In the genomic region with DNA sequence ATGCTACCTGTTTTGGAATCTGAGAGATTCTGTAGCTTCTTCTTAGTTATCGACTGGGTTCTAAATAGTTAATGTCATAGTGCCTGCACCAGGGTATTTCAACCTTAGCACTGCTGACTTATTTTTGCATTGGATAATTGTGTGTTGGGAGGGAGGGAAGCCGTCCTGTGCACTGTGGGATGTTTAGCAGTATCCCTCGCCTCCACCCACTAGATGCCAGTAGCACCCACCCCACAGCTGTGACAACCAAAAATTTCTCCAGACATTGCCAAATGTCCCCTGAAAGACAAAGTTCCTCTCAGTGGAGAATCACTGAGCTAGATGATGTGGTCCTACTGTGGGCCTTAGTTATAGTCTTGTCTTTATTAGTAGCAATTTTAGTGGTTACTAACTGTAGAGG, we compare ENCODE assay signal across 16 cellular contexts.
DNase-seq lines count a peak whose midpoint lies in the region; ATAC-seq and TF ChIP-seq lines count a peak whose summit lies in the region.
"Had no signal": no experiment of that assay in that cellular context is flagged by ENCODE, and none has a peak within 500 bp of the region (broad histone marks: within the 10 kb centered on the region; RNA-seq: fewer than 3 reads in every experiment).

No MANE protein-coding gene starts in this region.

- no peaks in the 10 kb centered on the region for H4K20me1 ChIP-seq in GM23338 (replicated peaks; ENCODE audit: insufficient read depth)

- H3K27me3 Mint-ChIP-seq in activated naive CD4-positive, alpha-beta T cell treated with anti-CD3 and anti-CD28 coated beads for 36 hours (ENCODE audit: low read depth), result no peaks in the 10 kb centered on the region
- peaks cover 2% of the 10 kb centered on the region for H3K27me3 Mint-ChIP-seq in GM23338 (ENCODE audit: insufficient read depth, low read depth, poor library complexity)
- H3K27me3 Mint-ChIP-seq in activated T-helper 17 cell treated with anti-CD3 and anti-CD28 coated beads, Interleukin-2, amount 50 U/mL, for 72 hours, result no peaks in the 10 kb centered on the region
- H3K27me3 Mint-ChIP-seq: CD4-positive, alpha-beta memory T cell had no signal

- no peak for DNase-seq in activated naive CD4-positive, alpha-beta T cell treated with anti-CD3 and anti-CD28 coated beads for 36 hours
- DNase-seq in activated naive CD4-positive, alpha-beta T cell treated with anti-CD3 and anti-CD28 coated beads, Interleukin-2, amount 50 U/mL, for 72 hours (ENCODE audit: low spot score in 2 of 2), result no peak
- DNase-seq in GM23338 (ENCODE audit: low spot score) (no peak), DMS79 (lab: John Stamatoyannopoulos, UW) (no peak), iPS-NIHi7 (ENCODE audit: extremely low spot score) (no peak)
- DNase-seq: AML-193; CD4-positive, alpha-beta memory T cell; GF-D8; NCI-H1092 treated with DMSO at 0.1 percent for 48 hours; NCI-H1694 treated with DMSO at 0.1 percent for 48 hours; NCI-H345; NCI-H774 had no signal

- H3K36me3 ChIP-seq in GM23338 (ENCODE audit: insufficient read depth) (peaks cover 5% of the 10 kb centered on the region; the same call in 1 of the 2 replicates), neutrophil (peaks cover 99% of the 10 kb centered on the region)

- H3K9me2 ChIP-seq in GM23338 (ENCODE audit: insufficient read depth), result peaks cover 8% of the 10 kb centered on the region; the same call in 1 of the 2 replicates

- peak overlapping the region; percentile 1 for H3K4me2 ChIP-seq in GM23338
- H3K4me2 ChIP-seq: KMS-11 had no signal

- CTCF ChIA-PET in activated naive CD4-positive, alpha-beta T cell treated with anti-CD3 and anti-CD28 coated beads for 36 hours (lab: Charles Lee), result interaction anchor here (0.6 to 2.6 kb wide), 12 partner anchors 10 to 496 kb away, joined by 3 to 15 read pairs (median 4); no protein-coding TSS in a partner anchor

- no peak overlapping the region for H2AFZ ChIP-seq in GM23338

- H3K27me3 ChIP-seq in GM23338 (ENCODE audit: insufficient read depth) (no peaks in the 10 kb centered on the region), neutrophil (no peaks in the 10 kb centered on the region)

- ATAC-seq in activated naive CD4-positive, alpha-beta T cell treated with anti-CD3 and anti-CD28 coated beads, Interleukin-2, amount 50 U/mL, for 72 hours, result no peak
- no peak for ATAC-seq in GM23338
- ATAC-seq in activated T-helper 17 cell treated with anti-CD3 and anti-CD28 coated beads, Interleukin-2, amount 50 U/mL, for 72 hours (replicated peaks), result no peak
- ATAC-seq: Right ventricle myocardium inferior had no signal

- H3K9me3 Mint-ChIP-seq in activated naive CD4-positive, alpha-beta T cell treated with anti-CD3 and anti-CD28 coated beads for 36 hours, result no peaks in the 10 kb centered on the region
- no peaks in the 10 kb centered on the region for H3K9me3 Mint-ChIP-seq in activated naive CD4-positive, alpha-beta T cell treated with anti-CD3 and anti-CD28 coated beads, Interleukin-2, amount 50 U/mL, for 72 hours
- no peaks in the 10 kb centered on the region for H3K9me3 Mint-ChIP-seq in GM23338
- H3K9me3 Mint-ChIP-seq in activated T-helper 17 cell treated with anti-CD3 and anti-CD28 coated beads, Interleukin-2, amount 50 U/mL, for 72 hours, result no peaks in the 10 kb centered on the region
- H3K9me3 Mint-ChIP-seq: CD4-positive, alpha-beta memory T cell had no signal

- H3K27ac ChIP-seq in GM23338 (ENCODE audit: low read depth), result peak overlapping the region; percentile 56
- H3K27ac ChIP-seq in neutrophil, result peak overlapping the region; percentile 8
- H3K27ac ChIP-seq: KMS-11 had no signal

- H3K4me3 ChIP-seq in GM23338, result no peak overlapping the region
- no peak overlapping the region for H3K4me3 ChIP-seq in neutrophil (ENCODE audit: low read depth in 1 of 2, low read length in 1 of 2)

- intact Hi-C loops in activated naive CD4-positive, alpha-beta T cell treated with anti-CD3 and anti-CD28 coated beads for 36 hours (cut with micrococcal nuclease), result loop anchor here (1.0 to 5.0 kb wide), 3 partner anchors 217 to 652 kb away; no protein-coding TSS in a partner anchor

- no peak overlapping the region for H3K4me3 Mint-ChIP-seq in activated naive CD4-positive, alpha-beta T cell treated with anti-CD3 and anti-CD28 coated beads for 36 hours
- H3K4me3 Mint-ChIP-seq in GM23338, result no peak overlapping the region
- H3K4me3 Mint-ChIP-seq in activated T-helper 17 cell treated with anti-CD3 and anti-CD28 coated beads, Interleukin-2, amount 50 U/mL, for 72 hours, result no peak overlapping the region
- H3K4me3 Mint-ChIP-seq: CD4-positive, alpha-beta memory T cell had no signal

- H3K4me1 ChIP-seq in GM23338 (ENCODE audit: insufficient read depth) (peaks cover 41% of the 10 kb centered on the region), neutrophil (ENCODE audit: control insufficient read depth in 1 of 2, insufficient read depth in 1 of 2, low read depth in 1 of 2, low read length in 1 of 2) (no peaks in the 10 kb centered on the region)

- peaks cover 72% of the 10 kb centered on the region for H3K36me3 Mint-ChIP-seq in activated naive CD4-positive, alpha-beta T cell treated with anti-CD3 and anti-CD28 coated beads for 36 hours (ENCODE audit: low read depth)
- H3K36me3 Mint-ChIP-seq in activated naive CD4-positive, alpha-beta T cell treated with anti-CD3 and anti-CD28 coated beads, Interleukin-2, amount 50 U/mL, for 72 hours, result peaks cover 43 to 78% of the 10 kb centered on the region in 2 donors
- H3K36me3 Mint-ChIP-seq in GM23338 (ENCODE audit: low read depth), result peaks cover 40% of the 10 kb centered on the region
- peaks cover 94% of the 10 kb centered on the region for H3K36me3 Mint-ChIP-seq in activated T-helper 17 cell treated with anti-CD3 and anti-CD28 coated beads, Interleukin-2, amount 50 U/mL, for 72 hours (ENCODE audit: low read depth)

- H3K27ac Mint-ChIP-seq in activated naive CD4-positive, alpha-beta T cell treated with anti-CD3 and anti-CD28 coated beads for 36 hours, result peak overlapping the region; percentile 74
- peak overlapping the region in 1 of 2 donors; percentile 33 for H3K27ac Mint-ChIP-seq in activated naive CD4-positive, alpha-beta T cell treated with anti-CD3 and anti-CD28 coated beads, Interleukin-2, amount 50 U/mL, for 72 hours
- no peak overlapping the region for H3K27ac Mint-ChIP-seq in GM23338
- H3K27ac Mint-ChIP-seq in activated T-helper 17 cell treated with anti-CD3 and anti-CD28 coated beads, Interleukin-2, amount 50 U/mL, for 72 hours, result peak overlapping the region; percentile 76

- peaks cover 58% of the 10 kb centered on the region for H3K4me1 Mint-ChIP-seq in activated naive CD4-positive, alpha-beta T cell treated with anti-CD3 and anti-CD28 coated beads for 36 hours (ENCODE audit: low read depth)
- H3K4me1 Mint-ChIP-seq in GM23338, result peaks cover 48% of the 10 kb centered on the region
- peaks cover 8% of the 10 kb centered on the region for H3K4me1 Mint-ChIP-seq in activated T-helper 17 cell treated with anti-CD3 and anti-CD28 coated beads, Interleukin-2, amount 50 U/mL, for 72 hours

- H3F3A ChIP-seq in GM23338 (replicated peaks; ENCODE audit: low read depth), result 0 out of 2 replicates have a peak, but pooled peaks cover 5% of the 10 kb centered on the region

- H3K79me2 ChIP-seq in GM23338 (replicated peaks; ENCODE audit: insufficient read depth), result no peaks in the 10 kb centered on the region

- TF ChIP-seq CTCF in GM23338 (conservative IDR thresholded peaks at IDR 0.05; ENCODE audit: low read depth in 2 of 2) (no peak), neutrophil (IDR thresholded peaks at IDR 0.05) (no peak)

- H3K9me3 ChIP-seq in neutrophil, result no peaks in the 10 kb centered on the region

TF ChIP-seq in GM23338, 12 proteins besides CTCF, POLR2A, EP300 and RAD21 (continues in another document):
- TF ChIP-seq POLR2AphosphoS5 (IDR thresholded peaks at IDR 0.05; ENCODE audit: low read depth), result no peak
- TF ChIP-seq ZNF114 (CRISPR knock-in tag; IDR thresholded peaks at IDR 0.05), result no peak
- no peak for TF ChIP-seq REST (IDR thresholded peaks at IDR 0.05; ENCODE audit: unreplicated experiment)
- TF ChIP-seq STAT1 (IDR thresholded peaks at IDR 0.05; ENCODE audit: unreplicated experiment), result no peak
- no peak for TF ChIP-seq JUNB (IDR thresholded peaks at IDR 0.05; ENCODE audit: unreplicated experiment)
